In the genomic region with DNA sequence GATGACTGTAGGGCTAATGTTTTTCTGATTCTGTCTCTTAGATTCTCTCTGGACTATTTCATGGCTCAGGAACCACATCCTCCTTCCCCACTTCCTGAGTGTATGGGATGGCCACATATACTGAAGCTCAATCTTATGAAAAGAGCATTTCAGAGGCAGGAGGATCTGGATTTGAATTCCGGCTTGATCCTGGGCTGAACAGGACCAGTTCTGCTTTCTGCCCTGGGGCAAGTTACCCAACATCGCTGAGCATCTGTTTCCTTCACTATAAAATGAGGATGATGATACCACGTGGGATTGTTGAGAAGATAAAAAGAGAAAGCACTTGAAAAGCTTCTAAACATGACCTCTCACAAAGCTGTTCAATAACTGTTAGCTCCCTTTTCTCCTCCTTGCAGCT, we compare ENCODE assay signal across 9 cellular contexts.
DNase-seq lines count a peak whose midpoint lies in the region; ATAC-seq and TF ChIP-seq lines count a peak whose summit lies in the region.
"Had no signal": no experiment of that assay in that cellular context is flagged by ENCODE, and none has a peak within 500 bp of the region (broad histone marks: within the 10 kb centered on the region; RNA-seq: fewer than 3 reads in every experiment).

No MANE protein-coding gene starts in this region.

- H3K4me3 Mint-ChIP-seq in CD4-positive, alpha-beta memory T cell: peak overlapping the region in 7 of 8 donors; percentile 4 to 72 (median 21)
- H3K4me3 Mint-ChIP-seq in activated T-helper 17 cell treated with anti-CD3 and anti-CD28 coated beads, Interleukin-2, amount 50 U/mL, for 72 hours: peak overlapping the region; percentile 71

- no peak overlapping the region for H2BK15ac ChIP-seq in mesenchymal stem cell (ENCODE audit: low read depth, poor library complexity, severe bottlenecking)

- H3K18ac ChIP-seq in mesenchymal stem cell (ENCODE audit: low read depth in 1 of 2, low read length in 2 of 2): no peak overlapping the region

- CTCF ChIA-PET in CD4-positive, alpha-beta memory T cell (lab: Charles Lee; ENCODE audit: partially characterized antibody): interaction anchor here (0.7 to 3.2 kb wide), 15 partner anchors 10 to 467 kb away, joined by 3 to 15 read pairs (median 3); no protein-coding TSS in a partner anchor

- H3K27me3 ChIP-seq in CD4-positive, alpha-beta memory T cell (ENCODE audit: insufficient read depth, low read length): no peaks in the 10 kb centered on the region
- no peaks in the 10 kb centered on the region for H3K27me3 ChIP-seq in mesenchymal stem cell (ENCODE audit: control insufficient read depth in 1 of 2, insufficient read depth in 1 of 2, low read length in 2 of 2)
- H3K27me3 ChIP-seq in uterus: no peaks in the 10 kb centered on the region

- TF ChIP-seq POLR2A in uterus (IDR thresholded peaks at IDR 0.05): no peak

- H3K4me1 ChIP-seq in CD4-positive, alpha-beta memory T cell (ENCODE audit: insufficient read depth, low read length): peaks cover 19% of the 10 kb centered on the region
- H3K4me1 ChIP-seq in mesenchymal stem cell (ENCODE audit: control insufficient read depth, insufficient read depth, low read depth, low read length) (peaks cover 8% of the 10 kb centered on the region), uterus (no peaks in the 10 kb centered on the region)

- peak overlapping the region; percentile 12 to 95 (median 81) for H3K27ac Mint-ChIP-seq in CD4-positive, alpha-beta memory T cell
- H3K27ac Mint-ChIP-seq in activated T-helper 17 cell treated with anti-CD3 and anti-CD28 coated beads, Interleukin-2, amount 50 U/mL, for 72 hours: peak overlapping the region; percentile 85

- TF ChIP-seq CTCF in uterus (IDR thresholded peaks at IDR 0.05): no peak

- 66% methylated on average over 3 of the region's 3 CpGs for WGBS in mesenchymal stem cell

- intact Hi-C loops in CD4-positive, alpha-beta memory T cell (cut with micrococcal nuclease): no loop called here
- intact Hi-C loops in uterus (cut with DNase I; ENCODE audit: low total_unique reads): no loop called here

- no peak overlapping the region for H2AFZ ChIP-seq in mesenchymal stem cell (ENCODE audit: low read depth, low read length)

- no peak overlapping the region for H4K91ac ChIP-seq in mesenchymal stem cell (ENCODE audit: low read length)

- no peak overlapping the region for H3K14ac ChIP-seq in mesenchymal stem cell (ENCODE audit: low read length in 2 of 2)

- peaks cover 0 to 1% (median 0%) of the 10 kb centered on the region in 8 donors for H3K9me3 Mint-ChIP-seq in CD4-positive, alpha-beta memory T cell
- no peaks in the 10 kb centered on the region for H3K9me3 Mint-ChIP-seq in activated T-helper 17 cell treated with anti-CD3 and anti-CD28 coated beads, Interleukin-2, amount 50 U/mL, for 72 hours

- no peak overlapping the region for H3K4me3 ChIP-seq in CD4-positive, alpha-beta memory T cell (ENCODE audit: low read length in 2 of 2)
- no peak overlapping the region for H3K4me3 ChIP-seq in Jurkat, Clone E6-1 (ENCODE audit: low read length)
- no peak overlapping the region for H3K4me3 ChIP-seq in mesenchymal stem cell (ENCODE audit: insufficient read depth in 1 of 2, low read depth in 1 of 2, low read length in 2 of 2)
- H3K4me3 ChIP-seq in uterus: no peak overlapping the region
- H3K4me3 ChIP-seq: thoracic aorta had no signal

- H3K27me3 Mint-ChIP-seq in CD4-positive, alpha-beta memory T cell: peaks cover 0 to 8% of the 10 kb centered on the region in 2 donors
- no peaks in the 10 kb centered on the region for H3K27me3 Mint-ChIP-seq in activated T-helper 17 cell treated with anti-CD3 and anti-CD28 coated beads, Interleukin-2, amount 50 U/mL, for 72 hours

- H3K36me3 Mint-ChIP-seq in CD4-positive, alpha-beta memory T cell: no peaks in the 10 kb centered on the region
- H3K36me3 Mint-ChIP-seq in activated T-helper 17 cell treated with anti-CD3 and anti-CD28 coated beads, Interleukin-2, amount 50 U/mL, for 72 hours (ENCODE audit: low read depth): no peaks in the 10 kb centered on the region

- peak in 1 of 5 donors; percentile 18 for DNase-seq in CD4-positive, alpha-beta memory T cell
- DNase-seq in Jurkat, Clone E6-1 (ENCODE audit: low read depth, low spot score): peak; percentile 61
- peak; percentile 34 for DNase-seq in mesenchymal stem cell
- DNase-seq in uterus: no peak
- no peak for DNase-seq in NCI-H510A treated with DMSO at 0.1 percent for 48 hours (lab: John Stamatoyannopoulos, UW)
- DNase-seq in stimulated activated naive CD4-positive, alpha-beta T cell treated with Interleukin-2 at 50 U/mL for 16 hours (lab: John Stamatoyannopoulos, UW): no peak

- no peak overlapping the region for H3K9ac ChIP-seq in mesenchymal stem cell (ENCODE audit: low read length)

- peak; percentile 25 for ATAC-seq in activated T-helper 17 cell treated with anti-CD3 and anti-CD28 coated beads, Interleukin-2, amount 50 U/mL, for 72 hours (replicated peaks)
- no peak for ATAC-seq in HG03460 (IDR thresholded peaks at IDR 0.05; ENCODE audit: unreplicated experiment)

- peak overlapping the region in 1 of 2 experiments; percentile 23 for H2BK12ac ChIP-seq in mesenchymal stem cell (ENCODE audit: low read length in 2 of 2)

- H3K9me3 ChIP-seq in CD4-positive, alpha-beta memory T cell (ENCODE audit: control insufficient read depth in 1 of 2, low read length in 2 of 2): no peaks in the 10 kb centered on the region
- no peaks in the 10 kb centered on the region for H3K9me3 ChIP-seq in mesenchymal stem cell (ENCODE audit: control insufficient read depth, low read length)
- no peaks in the 10 kb centered on the region for H3K9me3 ChIP-seq in uterus
- H3K9me3 ChIP-seq: thoracic aorta had no signal

- H3K23ac ChIP-seq in mesenchymal stem cell (ENCODE audit: low read length in 2 of 2): no peak overlapping the region

- H3K4ac ChIP-seq in mesenchymal stem cell (ENCODE audit: low read depth in 1 of 2, low read length in 2 of 2): no peak overlapping the region

- POLR2A ChIA-PET in CD4-positive, alpha-beta memory T cell (lab: Charles Lee; ENCODE audit: partially characterized antibody): interaction anchor here (0.7 to 1.7 kb wide), 6 partner anchors 9 to 277 kb away, joined by 3 to 6 read pairs (median 3); a partner anchor contains a TSS

- no peaks in the 10 kb centered on the region for H3K79me1 ChIP-seq in mesenchymal stem cell (replicated peaks; ENCODE audit: low read length, poor library complexity, severe bottlenecking)

- no peak overlapping the region for H3K27ac ChIP-seq in CD4-positive, alpha-beta memory T cell (ENCODE audit: low read depth, low read length)
- H3K27ac ChIP-seq in mesenchymal stem cell (ENCODE audit: low read length, poor library complexity, severe bottlenecking): no peak overlapping the region
- H3K27ac ChIP-seq in uterus: no peak overlapping the region

- H2AK5ac ChIP-seq in mesenchymal stem cell (ENCODE audit: low read length, severe bottlenecking): no peak overlapping the region

- H2BK120ac ChIP-seq in mesenchymal stem cell (ENCODE audit: low read depth, low read length): no peak overlapping the region

- H4K8ac ChIP-seq in mesenchymal stem cell (ENCODE audit: low read length): no peak overlapping the region

- peaks cover 12 to 24% (median 18%) of the 10 kb centered on the region in 4 donors for H3K4me1 Mint-ChIP-seq in CD4-positive, alpha-beta memory T cell
- peaks cover 31% of the 10 kb centered on the region for H3K4me1 Mint-ChIP-seq in activated T-helper 17 cell treated with anti-CD3 and anti-CD28 coated beads, Interleukin-2, amount 50 U/mL, for 72 hours

- H3K4me2 ChIP-seq in mesenchymal stem cell (ENCODE audit: low read length, poor library complexity, severe bottlenecking): no peak overlapping the region

- no peak overlapping the region for H2BK5ac ChIP-seq in mesenchymal stem cell (ENCODE audit: low read depth, low read length, poor library complexity, severe bottlenecking)

- H3K36me3 ChIP-seq in CD4-positive, alpha-beta memory T cell (ENCODE audit: insufficient read depth, low read length): no peaks in the 10 kb centered on the region
- H3K36me3 ChIP-seq in mesenchymal stem cell (ENCODE audit: control insufficient read depth in 1 of 2, insufficient read depth in 2 of 2, low read depth in 1 of 2, low read length in 2 of 2): no peaks in the 10 kb centered on the region
- H3K36me3 ChIP-seq in uterus: no peaks in the 10 kb centered on the region
- H3K36me3 ChIP-seq: thoracic aorta had no signal

Comparison
In these comparisons a context has a peak if more than half of its experiments do, and no peak if none do; other contexts are left out.
1. DNase-seq: peak in Jurkat, Clone E6-1 (single experiment) and mesenchymal stem cell (single experiment); none in uterus (0 of 2), NCI-H510A treated with DMSO at 0.1 percent for 48 hours (single experiment) and stimulated activated naive CD4-positive, alpha-beta T cell treated with Interleukin-2 at 50 U/mL for 16 hours (single experiment).